9 cellular contexts compared by ENCODE assay signal in the genomic region with DNA sequence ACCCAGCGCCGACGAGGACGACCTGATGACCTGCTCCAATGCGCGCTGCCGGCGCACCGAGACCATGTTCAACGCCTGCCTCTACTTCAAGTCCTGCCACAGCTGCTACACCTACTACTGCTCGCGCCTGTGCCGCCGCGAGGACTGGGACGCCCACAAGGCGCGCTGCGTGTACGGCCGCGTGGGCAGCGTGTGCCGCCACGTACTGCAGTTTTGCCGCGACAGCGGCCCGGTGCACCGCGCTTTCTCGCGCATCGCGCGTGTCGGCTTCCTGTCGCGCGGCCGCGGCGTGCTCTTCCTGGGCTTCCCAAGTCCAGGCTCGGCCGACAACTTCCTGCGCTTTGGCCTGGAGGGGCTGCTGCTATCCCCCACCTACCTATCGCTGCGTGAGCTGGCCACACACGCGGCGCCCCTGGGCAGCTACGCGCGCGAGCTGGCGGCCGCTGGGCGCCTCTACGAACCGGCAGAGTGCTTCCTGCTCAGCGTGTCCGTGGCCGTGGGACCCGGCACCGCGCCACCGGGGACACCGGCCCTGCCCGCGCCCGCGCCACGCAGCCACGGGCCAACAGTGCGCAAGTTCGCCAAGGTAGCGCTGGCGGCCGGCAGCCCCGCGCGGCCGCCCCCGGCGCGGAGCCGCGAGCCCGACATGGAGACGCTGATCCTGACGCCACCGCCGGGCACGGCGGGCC. TPM values are rescaled to one million over a fixed set of nuclear protein-coding genes. Genes with fewer than 3 reads are reported as not detected.
DNase-seq lines count a peak whose midpoint lies in the region; ATAC-seq and TF ChIP-seq lines count a peak whose summit lies in the region.
"Had no signal": no experiment of that assay in that cellular context is flagged by ENCODE, and none has a peak within 500 bp of the region (broad histone marks: within the 10 kb centered on the region; RNA-seq: fewer than 3 reads in every experiment).

No MANE protein-coding gene starts in this region.

- peak overlapping the region; percentile 13 for H3K4me3 Mint-ChIP-seq in activated T-helper 2 cell treated with anti-CD3 and anti-CD28 coated beads, Interferon-gamma antibody, Interleukin-2, Interleukin-4, amounts not matched to agents 10 μg/mL and 5 μg/mL and 100 μg/mL, durations not matched to agents 14 hours and 24 hours and 36 hours (ENCODE audit: low read depth)

- H3K36me3 ChIP-seq in lower lobe of right lung (peaks cover 11% of the 10 kb centered on the region), upper lobe of right lung (no peaks in the 10 kb centered on the region)

- peak overlapping the region; percentile 49 for H3K27ac Mint-ChIP-seq in activated T-helper 2 cell treated with anti-CD3 and anti-CD28 coated beads, Interferon-gamma antibody, Interleukin-2, Interleukin-4, amounts not matched to agents 10 μg/mL and 5 μg/mL and 100 μg/mL, durations not matched to agents 14 hours and 24 hours and 36 hours

- intact Hi-C loops in activated T-helper 2 cell treated with anti-CD3 and anti-CD28 coated beads, Interferon-gamma antibody, Interleukin-2, Interleukin-4, amounts not matched to agents 10 μg/mL and 5 μg/mL and 100 μg/mL, durations not matched to agents 14 hours and 24 hours and 36 hours (cut with micrococcal nuclease) = loop anchor here (5.0 to 10.0 kb wide), 3 partner anchors 39 to 328 kb away; a partner anchor contains a TSS
- intact Hi-C loops in lower lobe of right lung (cut with DNase I) (no loop called here), upper lobe of right lung (cut with DNase I) (no loop called here), dorsolateral prefrontal cortex (cut with DNase I) (no loop called here)

- peaks cover 6% of the 10 kb centered on the region for H3K4me1 Mint-ChIP-seq in activated T-helper 2 cell treated with anti-CD3 and anti-CD28 coated beads, Interferon-gamma antibody, Interleukin-2, Interleukin-4, amounts not matched to agents 10 μg/mL and 5 μg/mL and 100 μg/mL, durations not matched to agents 14 hours and 24 hours and 36 hours (ENCODE audit: low read depth)

- no peaks in the 10 kb centered on the region for H3K9me3 Mint-ChIP-seq in activated T-helper 2 cell treated with anti-CD3 and anti-CD28 coated beads, Interferon-gamma antibody, Interleukin-2, Interleukin-4, amounts not matched to agents 10 μg/mL and 5 μg/mL and 100 μg/mL, durations not matched to agents 14 hours and 24 hours and 36 hours

- peaks cover 19% of the 10 kb centered on the region for H3K36me3 Mint-ChIP-seq in activated T-helper 2 cell treated with anti-CD3 and anti-CD28 coated beads, Interferon-gamma antibody, Interleukin-2, Interleukin-4, amounts not matched to agents 10 μg/mL and 5 μg/mL and 100 μg/mL, durations not matched to agents 14 hours and 24 hours and 36 hours (ENCODE audit: low read depth)

- H3K27me3 ChIP-seq in lower lobe of right lung (ENCODE audit: low read depth) (peaks cover 33% of the 10 kb centered on the region), upper lobe of right lung (peaks cover 36% of the 10 kb centered on the region), dorsolateral prefrontal cortex (peaks cover 0 to 4% (median 0%) of the 10 kb centered on the region in 45 donors)

- H3K4me1 ChIP-seq in lower lobe of right lung (peaks cover 55% of the 10 kb centered on the region), upper lobe of right lung (peaks cover 43% of the 10 kb centered on the region)

- ATAC-seq in lower lobe of right lung (no peak), upper lobe of right lung (no peak)

- peak overlapping the region; percentile 94 for H3K4me3 ChIP-seq in lower lobe of right lung
- H3K4me3 ChIP-seq in upper lobe of right lung = peak overlapping the region; percentile 89
- H3K4me3 ChIP-seq in dorsolateral prefrontal cortex = peak overlapping the region in 5 of 59 donors; percentile 2 to 86 (median 18)

- no peaks in the 10 kb centered on the region for H3K9me3 ChIP-seq in lower lobe of right lung
- H3K9me3 ChIP-seq in upper lobe of right lung = no peaks in the 10 kb centered on the region

- H3K27me3 Mint-ChIP-seq in activated T-helper 2 cell treated with anti-CD3 and anti-CD28 coated beads, Interferon-gamma antibody, Interleukin-2, Interleukin-4, amounts not matched to agents 10 μg/mL and 5 μg/mL and 100 μg/mL, durations not matched to agents 14 hours and 24 hours and 36 hours (ENCODE audit: low read depth) = peaks cover 9% of the 10 kb centered on the region

- no peak for TF ChIP-seq CTCF in lower lobe of right lung (IDR thresholded peaks at IDR 0.05)
- no peak for TF ChIP-seq CTCF in upper lobe of right lung (IDR thresholded peaks at IDR 0.05)
- TF ChIP-seq CTCF in dorsolateral prefrontal cortex (IDR thresholded peaks at IDR 0.05 in 54 of 56, conservative IDR thresholded peaks at IDR 0.05 in 2 of 56; ENCODE audit: low read depth in 1 of 56, partially characterized antibody in 56 of 56) = no peak

- peak; percentile 48 for DNase-seq in stimulated activated CD4-positive, alpha-beta T cell treated with anti-CD3 and anti-CD28 coated beads, Interleukin-2, amount 100 ng/mL, for 4 hours (ENCODE audit: low read depth)
- DNase-seq in stimulated activated CD4-positive, alpha-beta T cell treated with anti-CD3 and anti-CD28 coated beads, Interleukin-2, amount 100 ng/mL, for 48 hours = no peak
- no peak for DNase-seq in activated T-helper 2 cell treated with anti-CD3 and anti-CD28 coated beads, Interferon-gamma antibody, Interleukin-2, Interleukin-4, amounts not matched to agents 10 μg/mL and 5 μg/mL and 100 μg/mL, durations not matched to agents 14 hours and 24 hours and 36 hours (ENCODE audit: low spot score)
- DNase-seq in lower lobe of right lung (no peak), upper lobe of right lung (no peak), dorsolateral prefrontal cortex (no peak), COLO668 (lab: John Stamatoyannopoulos, UW; ENCODE audit: unreplicated experiment) (no peak), NCI-H1694 (lab: John Stamatoyannopoulos, UW) (no peak)
- DNase-seq: cerebellar nuclear complex had no signal

- H3K27ac ChIP-seq in lower lobe of right lung (no peak overlapping the region), upper lobe of right lung (no peak overlapping the region), dorsolateral prefrontal cortex (peak overlapping the region in 14 of 59 donors; percentile 4 to 95 (median 58))

RNA-seq across cellular contexts. Expression of a gene that starts 2.7 kb away (rescaled TPM):
- 127 and 133 TPM in 2 replicates for total RNA-seq in activated T-helper 2 cell treated with anti-CD3 and anti-CD28 coated beads, Interferon-gamma antibody, Interleukin-2, Interleukin-4, amounts not matched to agents 10 μg/mL and 5 μg/mL and 100 μg/mL, durations not matched to agents 14 hours and 24 hours and 36 hours
- total RNA-seq in lower lobe of right lung (93.6 TPM), upper lobe of right lung (82.1 TPM), dorsolateral prefrontal cortex (100 to 1,000 TPM in 65 of 120 experiments, 10 to 100 TPM in 55; 68.1 to 140 (median 101) TPM)

RNA-seq across cellular contexts. Expression of a gene that starts 4.2 kb away (rescaled TPM):
- 5.0 and 5.1 TPM in 2 replicates for total RNA-seq in activated T-helper 2 cell treated with anti-CD3 and anti-CD28 coated beads, Interferon-gamma antibody, Interleukin-2, Interleukin-4, amounts not matched to agents 10 μg/mL and 5 μg/mL and 100 μg/mL, durations not matched to agents 14 hours and 24 hours and 36 hours
- total RNA-seq in lower lobe of right lung = 3.5 TPM
- 2.7 TPM for total RNA-seq in upper lobe of right lung
- total RNA-seq in dorsolateral prefrontal cortex = 10 to 100 TPM; 22.9 to 89.8 (median 47.9) TPM

RNA-seq across cellular contexts. Expression of a gene that starts 5.6 kb away (rescaled TPM):
- 19.0 and 21.0 TPM in 2 replicates for total RNA-seq in activated T-helper 2 cell treated with anti-CD3 and anti-CD28 coated beads, Interferon-gamma antibody, Interleukin-2, Interleukin-4, amounts not matched to agents 10 μg/mL and 5 μg/mL and 100 μg/mL, durations not matched to agents 14 hours and 24 hours and 36 hours
- total RNA-seq in lower lobe of right lung (13.5 TPM), upper lobe of right lung (12.9 TPM), dorsolateral prefrontal cortex (10 to 100 TPM in 28 of 120 experiments, 1 to 10 TPM in 92; 2.7 to 18.6 (median 7.0) TPM)

RNA-seq across cellular contexts. Expression of a gene that starts 19.6 kb away (rescaled TPM):
- total RNA-seq in activated T-helper 2 cell treated with anti-CD3 and anti-CD28 coated beads, Interferon-gamma antibody, Interleukin-2, Interleukin-4, amounts not matched to agents 10 μg/mL and 5 μg/mL and 100 μg/mL, durations not matched to agents 14 hours and 24 hours and 36 hours = 381 and 410 TPM in 2 replicates
- 230 TPM for total RNA-seq in lower lobe of right lung
- 250 TPM for total RNA-seq in upper lobe of right lung
- 100 to 1,000 TPM; 145 to 331 (median 249) TPM for total RNA-seq in dorsolateral prefrontal cortex

RNA-seq across cellular contexts. Expression of a gene that starts 38.8 kb away (rescaled TPM):
- total RNA-seq in activated T-helper 2 cell treated with anti-CD3 and anti-CD28 coated beads, Interferon-gamma antibody, Interleukin-2, Interleukin-4, amounts not matched to agents 10 μg/mL and 5 μg/mL and 100 μg/mL, durations not matched to agents 14 hours and 24 hours and 36 hours = 108 and 111 TPM in 2 replicates
- total RNA-seq in lower lobe of right lung = 62.2 TPM
- total RNA-seq in upper lobe of right lung = 68.2 TPM
- 100 to 1,000 TPM in 114 of 120 experiments, 10 to 100 TPM in 6; 86.8 to 178 (median 121) TPM for total RNA-seq in dorsolateral prefrontal cortex
